Comparison of ENCODE assay signal across 20 cellular contexts in genomic region chr12:77166711-77167110, GRCh38.
DNase-seq lines count a peak whose midpoint lies in the region; ATAC-seq, FAIRE-seq and TF ChIP-seq lines count a peak whose summit lies in the region.
"Had no signal": no experiment of that assay in that cellular context is flagged by ENCODE, and none has a peak within 500 bp of the region (broad histone marks: within the 10 kb centered on the region; RNA-seq: fewer than 3 reads in every experiment).

No MANE protein-coding gene starts in this region.

- no peak for TF ChIP-seq RAD21 in SK-N-SH (IDR thresholded peaks at IDR 0.05; ENCODE audit: low read length)

- no peak overlapping the region for H3K9ac ChIP-seq in SK-N-SH

- H3K9me3 ChIP-seq in SK-N-SH = no peaks in the 10 kb centered on the region
- no peaks in the 10 kb centered on the region for H3K9me3 ChIP-seq in mucosa of descending colon

- CTCF ChIA-PET in SK-N-SH (lab: Yijun Ruan, JAX) = no interaction called here

- ATAC-seq in foreskin keratinocyte (peak; percentile 24), mucosa of descending colon (no peak)

- H3K4me3 ChIP-seq in SK-N-SH (ENCODE audit: low read depth in 2 of 2, low read length in 1 of 2) = no peak overlapping the region
- no peak overlapping the region for H3K4me3 ChIP-seq in mucosa of descending colon

- POLR2A ChIA-PET in SK-N-SH (lab: Yijun Ruan, JAX) = no interaction called here

- no peak overlapping the region for H2AFZ ChIP-seq in SK-N-SH (ENCODE audit: low read depth)

- TF ChIP-seq CTCF in SK-N-SH (IDR thresholded peaks at IDR 0.05) = no peak
- no peak for TF ChIP-seq CTCF in foreskin keratinocyte (conservative IDR thresholded peaks at IDR 0.05)
- no peak for TF ChIP-seq CTCF in mucosa of descending colon (IDR thresholded peaks at IDR 0.05)

- DNase-seq in AG08395 (ENCODE audit: low spot score) = peak; percentile 39
- no peak for DNase-seq in H54 (ENCODE audit: insufficient read length, low spot score)
- no peak for DNase-seq in SK-N-SH
- DNase-seq in foreskin keratinocyte = no peak
- no peak for DNase-seq in activated CD8-positive, alpha-beta memory T cell treated with anti-CD3 and anti-CD28 coated beads, Interleukin-2, amount 50 U/mL, for 4 hours
- no peak for DNase-seq in anterior cingulate cortex (lab: John Stamatoyannopoulos, UW)
- DNase-seq in mucosa of descending colon = no peak
- DNase-seq in OCI-M2 (lab: John Stamatoyannopoulos, UW; ENCODE audit: unreplicated experiment) = no peak
- DNase-seq: 8988T, AML-193, GDM1, IMR-90, NCI-H1048, NCI-H146, NCI-H2081 treated with DMSO at 0.1 percent for 48 hours, NCI-H2227 treated with DMSO at 0.1 percent for 48 hours, NCI-H526, OCI-M1, Right ventricle myocardium superior had no signal

- H3K36me3 ChIP-seq in SK-N-SH (replicated peaks in 1 of 2; ENCODE audit: control insufficient read depth in 1 of 2, insufficient read depth in 2 of 2, low read length in 1 of 2) = no peaks in the 10 kb centered on the region
- H3K36me3 ChIP-seq in mucosa of descending colon (ENCODE audit: low read depth) = no peaks in the 10 kb centered on the region

- H4K20me1 ChIP-seq in SK-N-SH (ENCODE audit: insufficient read depth) = no peaks in the 10 kb centered on the region

- TF ChIP-seq EP300 in SK-N-SH (IDR thresholded peaks at IDR 0.05; ENCODE audit: borderline replicate concordance in 1 of 2, low read depth in 1 of 2, low read length in 1 of 2) = no peak

- intact Hi-C loops in mucosa of descending colon (cut with DNase I, micrococcal nuclease) = no loop called here

- H3K27me3 ChIP-seq in SK-N-SH (ENCODE audit: insufficient read depth) (no peaks in the 10 kb centered on the region), foreskin keratinocyte (no peaks in the 10 kb centered on the region)

- H3F3A ChIP-seq in SK-N-SH (replicated peaks; ENCODE audit: insufficient read depth) = peaks cover 3% of the 10 kb centered on the region

- H3K79me2 ChIP-seq in SK-N-SH (ENCODE audit: insufficient read depth) = no peaks in the 10 kb centered on the region

- 0 out of 2 replicates have a peak overlapping the region, but pooled peaks have one; percentile 3 for H3K4me2 ChIP-seq in SK-N-SH

- 29% methylated on average over 3 of the region's 3 CpGs for WGBS in SK-N-SH (ENCODE audit: low lambda C conversion rate)

- H3K27ac ChIP-seq in SK-N-SH (ENCODE audit: low read depth in 2 of 2, low read length in 1 of 2) (peak overlapping the region in 1 of 2 experiments; percentile 24; a peak in 2 of 4 replicates), foreskin keratinocyte (no peak overlapping the region)

- TF ChIP-seq POLR2A in H54 (IDR thresholded peaks at IDR 0.05; ENCODE audit: low read depth, low read length) = no peak

- no peaks in the 10 kb centered on the region; a peak in 1 of 4 replicates for H3K4me1 ChIP-seq in SK-N-SH (ENCODE audit: control insufficient read depth in 1 of 2, insufficient read depth in 2 of 2, low read depth in 1 of 2, low read length in 1 of 2)
- H3K4me1 ChIP-seq in foreskin keratinocyte = no peaks in the 10 kb centered on the region
- no peaks in the 10 kb centered on the region for H3K4me1 ChIP-seq in mucosa of descending colon (ENCODE audit: low read depth)

- peak; percentile 36 for FAIRE-seq in H54 (lab: Jason Lieb, UNC)
- FAIRE-seq: H1 had no signal

- H3K9me2 ChIP-seq in SK-N-SH = no peaks in the 10 kb centered on the region

TF ChIP-seq in SK-N-SH, 30 proteins besides CTCF, POLR2A, EP300 and RAD21:
- TF ChIP-seq USF1 (IDR thresholded peaks at IDR 0.05; ENCODE audit: borderline replicate concordance, low read depth) = no peak
- no peak for TF ChIP-seq IRF3 (IDR thresholded peaks at IDR 0.05; ENCODE audit: low read depth, low read length)
- no peak; the same call in 1 of the 2 replicates for TF ChIP-seq FOSL2 (IDR thresholded peaks at IDR 0.05; ENCODE audit: borderline replicate concordance, low read depth)
- no peak for TF ChIP-seq MAX (IDR thresholded peaks at IDR 0.05; ENCODE audit: low read depth)
- no peak for TF ChIP-seq CHD2 (IDR thresholded peaks at IDR 0.05; ENCODE audit: low read length, partially characterized antibody)
- TF ChIP-seq PBX3 (IDR thresholded peaks at IDR 0.05) = 0 out of 2 replicates have a peak, but pooled peaks have one; percentile 23
